In genomic region chr3:37823189-37823588, GRCh38 we compare ENCODE assay signal across 1 cellular context.
TF ChIP-seq lines count a peak whose summit lies in the region.

No MANE protein-coding gene starts in this region.

TF ChIP-seq in K562, 482 proteins besides CTCF, POLR2A, EP300 and RAD21 (continued from another document):
- TF ChIP-seq NFRKB (IDR thresholded peaks at IDR 0.05; ENCODE audit: low read depth): no peak
